ENCODE assay signal across 19 cellular contexts in genomic region chr20:61127311-61128044, GRCh38.
DNase-seq lines count a peak whose midpoint lies in the region; ATAC-seq and TF ChIP-seq lines count a peak whose summit lies in the region.
"Had no signal": no experiment of that assay in that cellular context is flagged by ENCODE, and none has a peak within 500 bp of the region (broad histone marks: within the 10 kb centered on the region; RNA-seq: fewer than 3 reads in every experiment).

No MANE protein-coding gene starts in this region.

- no peaks in the 10 kb centered on the region for H3K4me1 ChIP-seq in neural progenitor cell

- H3K27ac Mint-ChIP-seq in neural progenitor cell = peak overlapping the region; percentile 82
- H3K27ac Mint-ChIP-seq: activated T-cell treated with anti-CD3 and anti-CD28 coated beads, Interleukin-2, amount 50 U/mL, for 72 hours; naive B cell; type B pancreatic cell had no signal

- H2AFZ ChIP-seq in neural progenitor cell (replicated peaks) = no peak overlapping the region

- intact Hi-C loops in left cardiac atrium (cut with DNase I) = no loop called here

- H3K36me3 Mint-ChIP-seq in neural progenitor cell = peaks cover 4% of the 10 kb centered on the region
- H3K36me3 Mint-ChIP-seq: naive B cell, type B pancreatic cell had no signal

- H3K79me2 ChIP-seq in neural progenitor cell (ENCODE audit: low read depth) = no peaks in the 10 kb centered on the region

- H3K9me3 Mint-ChIP-seq in neural progenitor cell = peaks cover 7% of the 10 kb centered on the region
- H3K9me3 Mint-ChIP-seq: activated T-cell treated with anti-CD3 and anti-CD28 coated beads, Interleukin-2, amount 50 U/mL, for 72 hours; type B pancreatic cell had no signal

- in situ Hi-C loops in GM13976 (cut with MboI; ENCODE audit: low sequenced_read_pairs, unreplicated experiment) = no loop called here

- H3K36me3 ChIP-seq in BJ (ENCODE audit: control insufficient read depth, insufficient read depth, low read length) (no peaks in the 10 kb centered on the region), MG63 (no peaks in the 10 kb centered on the region), neural progenitor cell (no peaks in the 10 kb centered on the region)
- H3K36me3 ChIP-seq: BLaER1 treated with 17β-estradiol and CSF1 and Interleukin-3, amounts not matched to agents 10 nM and 100 nM had no signal

- H4K20me1 ChIP-seq in neural progenitor cell (ENCODE audit: low read depth) = no peaks in the 10 kb centered on the region

- H3K9me3 ChIP-seq in MG63 (no peaks in the 10 kb centered on the region), neural progenitor cell (ENCODE audit: low read depth) (no peaks in the 10 kb centered on the region)
- H3K9me3 ChIP-seq: BLaER1 treated with 17β-estradiol and CSF1 and Interleukin-3, amounts not matched to agents 10 nM and 100 nM had no signal

- H3K27ac ChIP-seq in epithelial cell of prostate = peak overlapping the region; percentile 9
- H3K27ac ChIP-seq in neural progenitor cell = no peak overlapping the region
- H3K27ac ChIP-seq: BLaER1 treated with 17β-estradiol and CSF1 and Interleukin-3, amounts not matched to agents 10 nM and 100 nM had no signal

- no peak overlapping the region for H3K4me3 ChIP-seq in BJ (ENCODE audit: low read depth, low read length)
- H3K4me3 ChIP-seq in MG63 = no peak overlapping the region
- no peak overlapping the region for H3K4me3 ChIP-seq in neural progenitor cell
- H3K4me3 ChIP-seq: BLaER1 treated with 17β-estradiol and CSF1 and Interleukin-3, amounts not matched to agents 10 nM and 100 nM had no signal

- POLR2A ChIA-PET in BJ (lab: Charles Lee) = no interaction called here

- no peak for ATAC-seq in left cardiac atrium
- ATAC-seq: activated T-cell treated with anti-CD3 and anti-CD28 coated beads, Interleukin-2, amount 50 U/mL, for 72 hours; left colon had no signal

- no peak overlapping the region for H3K4me3 Mint-ChIP-seq in neural progenitor cell
- H3K4me3 Mint-ChIP-seq: activated T-cell treated with anti-CD3 and anti-CD28 coated beads, Interleukin-2, amount 50 U/mL, for 72 hours; naive B cell; type B pancreatic cell had no signal

- H3K9ac ChIP-seq in neural progenitor cell = no peak overlapping the region
- H3K9ac ChIP-seq: BLaER1 treated with 17β-estradiol and CSF1 and Interleukin-3, amounts not matched to agents 10 nM and 100 nM had no signal

- no peak overlapping the region for H3K4me2 ChIP-seq in neural progenitor cell
- H3K4me2 ChIP-seq: BLaER1 treated with 17β-estradiol and CSF1 and Interleukin-3, amounts not matched to agents 10 nM and 100 nM had no signal

- no peaks in the 10 kb centered on the region for H3F3A ChIP-seq in neural progenitor cell (ENCODE audit: low read depth)

- DNase-seq in BJ (ENCODE audit: low read depth) (peak; percentile 13), MG63 (peak; percentile 52), epithelial cell of prostate (ENCODE audit: low read depth, low spot score) (peak; percentile 20), neural progenitor cell (ENCODE audit: low spot score) (no peak), GM13976 (ENCODE audit: low spot score) (no peak), HT-29 (ENCODE audit: low spot score) (no peak), left cardiac atrium (no peak), NCI-H82 treated with DMSO at 0.1 percent for 48 hours (lab: John Stamatoyannopoulos, UW; ENCODE audit: unreplicated experiment) (no peak)
- DNase-seq: activated CD4-positive, alpha-beta T cell treated with anti-CD3 and anti-CD28 coated beads for 48 hours; activated T-cell treated with anti-CD3 and anti-CD28 coated beads, Interleukin-2, amount 50 U/mL, for 72 hours; aorta; DMS79; effector CD4-positive, alpha-beta T cell; glutamatergic neuron; left colon; naive B cell; stimulated activated CD4-positive, alpha-beta T cell treated with anti-CD3 and anti-CD28 coated beads, Interleukin-1b, Interleukin-23, amount 100 ng/mL, for 48 hours had no signal

- peaks cover 50% of the 10 kb centered on the region for H3K4me1 Mint-ChIP-seq in neural progenitor cell
- H3K4me1 Mint-ChIP-seq: naive B cell had no signal

- peaks cover 16% of the 10 kb centered on the region for H3K27me3 Mint-ChIP-seq in neural progenitor cell (ENCODE audit: insufficient read depth, low read depth)

- no peak for TF ChIP-seq CTCF in BJ (IDR thresholded peaks at IDR 0.05; ENCODE audit: insufficient read depth, low read depth, low read length)
- no peak for TF ChIP-seq CTCF in neural progenitor cell (IDR thresholded peaks at IDR 0.05)
- TF ChIP-seq CTCF in GM13976 (IDR thresholded peaks at IDR 0.05; ENCODE audit: borderline replicate concordance, control extremely low read depth, extremely low read depth, insufficient read depth, missing control alignments) = no peak

- H3K27me3 ChIP-seq in BJ (ENCODE audit: control insufficient read depth, insufficient read depth, low read length) (no peaks in the 10 kb centered on the region), MG63 (no peaks in the 10 kb centered on the region), neural progenitor cell (peaks cover 5% of the 10 kb centered on the region)
- H3K27me3 ChIP-seq: BLaER1 treated with 17β-estradiol and CSF1 and Interleukin-3, amounts not matched to agents 10 nM and 100 nM had no signal

- CTCF ChIA-PET in BJ (lab: Yijun Ruan, JAX) = interaction anchor here (2.2 kb wide), 1 partner anchor 102 kb away, joined by 6 read pairs; no protein-coding TSS in a partner anchor

Comparison
In these comparisons a context has a peak if more than half of its experiments do, and no peak if none do; other contexts are left out.
1. DNase-seq: peak in BJ (single experiment), MG63 (single experiment) and epithelial cell of prostate (single experiment); none in neural progenitor cell (single experiment), GM13976 (single experiment), HT-29 (single experiment), left cardiac atrium (single experiment) and NCI-H82 treated with DMSO at 0.1 percent for 48 hours (single experiment).